Comparison of ENCODE assay signal across 8 cellular contexts in the genomic region with DNA sequence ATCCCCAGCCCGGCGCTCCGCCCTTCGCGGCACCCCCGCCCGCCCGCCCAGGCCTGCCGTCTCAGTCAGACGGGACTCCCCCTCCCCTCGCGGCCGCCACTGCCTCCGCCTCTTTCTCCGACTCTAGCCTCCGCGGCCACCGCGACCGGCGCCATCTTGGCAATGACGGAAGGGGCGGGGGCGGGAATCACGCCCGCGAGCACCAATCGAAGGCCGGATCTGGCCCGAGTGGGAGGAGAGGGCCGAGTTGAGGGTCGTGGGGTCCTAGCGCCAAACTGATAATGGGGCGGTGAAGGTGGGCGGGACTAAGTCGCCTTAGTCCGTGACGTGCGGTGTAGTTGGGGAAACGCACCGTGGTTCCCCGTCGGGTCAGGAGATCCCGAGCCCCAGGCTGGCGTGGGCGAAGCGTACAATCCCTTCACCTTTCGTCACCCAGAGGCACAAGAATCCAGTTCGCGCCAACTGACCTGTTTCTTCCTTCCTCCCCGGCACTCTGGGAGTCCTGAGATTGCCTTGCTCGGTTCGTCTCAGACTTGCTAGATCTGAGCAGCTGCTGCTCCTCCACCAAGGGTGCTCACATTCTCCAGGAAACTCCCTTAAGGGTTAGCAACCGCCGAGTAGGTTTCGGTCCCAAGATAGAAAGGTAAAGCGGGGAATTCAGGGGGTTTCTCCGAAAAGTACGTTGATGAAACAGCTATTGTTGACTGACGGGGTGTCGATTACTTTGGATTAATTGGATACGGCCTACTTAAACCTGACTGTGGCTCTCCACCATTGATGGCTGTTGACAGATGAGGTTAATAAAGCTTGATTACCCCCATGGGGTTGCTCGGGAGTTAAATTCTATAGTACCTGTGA.
DNase-seq lines count a peak whose midpoint lies in the region; FAIRE-seq and TF ChIP-seq lines count a peak whose summit lies in the region.

Gene DENND4A, minus strand, starts transcription at position 164 of the 858 bp plus-strand sequence. CDS start 35,843 bp downstream, outside the sequence.

- no peaks in the 10 kb centered on the region for H3K36me3 ChIP-seq in Loucy (ENCODE audit: insufficient read depth, low read length)

- TF ChIP-seq CTCF in Loucy (conservative IDR thresholded peaks at IDR 0.05; ENCODE audit: low read length) = no peak
- no peak for TF ChIP-seq CTCF in fibroblast of pulmonary artery (IDR thresholded peaks at IDR 0.05; ENCODE audit: low read length, missing control alignments)
- TF ChIP-seq CTCF in nephron (IDR thresholded peaks at IDR 0.05; ENCODE audit: unreplicated experiment in 3 of 3) = no peak

- H3F3A ChIP-seq in Loucy (ENCODE audit: low read depth) = no peaks in the 10 kb centered on the region

- H3K27ac Mint-ChIP-seq in nephron = peak within 1 kb of the TSS; percentile 88 to 97 (median 96)
- peak within 1 kb of the TSS; percentile 100 for H3K27ac Mint-ChIP-seq in stimulated activated naive CD8-positive, alpha-beta T cell treated with anti-CD3 and anti-CD28 coated beads, Interleukin-15, Interleukin-2, amounts not matched to agents 100 ng/mL and 50 ng/mL, for 24 hours

- TF ChIP-seq POLR2A in H54 (IDR thresholded peaks at IDR 0.05; ENCODE audit: low read depth, low read length) (peak; percentile 83; the same call in 1 of the 2 replicates), Raji (IDR thresholded peaks at IDR 0.05; ENCODE audit: insufficient read depth, low read depth, low read length) (peak; percentile 96)

- FAIRE-seq in H54 (lab: Jason Lieb, UNC) = peak; percentile 81

- no peaks in the 10 kb centered on the region for H3K27me3 Mint-ChIP-seq in nephron (ENCODE audit: low read depth)
- H3K27me3 Mint-ChIP-seq in stimulated activated naive CD8-positive, alpha-beta T cell treated with anti-CD3 and anti-CD28 coated beads, Interleukin-15, Interleukin-2, amounts not matched to agents 100 ng/mL and 50 ng/mL, for 24 hours = no peaks in the 10 kb centered on the region

- no peaks in the 10 kb centered on the region for H3K9me3 Mint-ChIP-seq in nephron
- no peaks in the 10 kb centered on the region for H3K9me3 Mint-ChIP-seq in stimulated activated naive CD8-positive, alpha-beta T cell treated with anti-CD3 and anti-CD28 coated beads, Interleukin-15, Interleukin-2, amounts not matched to agents 100 ng/mL and 50 ng/mL, for 24 hours

- H3K27me3 ChIP-seq in Loucy (ENCODE audit: insufficient read depth, low read length, poor library complexity, severe bottlenecking) = no peaks in the 10 kb centered on the region

- DNase-seq in EL = peak; percentile 98
- DNase-seq in H54 (ENCODE audit: insufficient read length, low spot score) = peak; percentile 52
- peak; percentile 99 for DNase-seq in activated effector memory CD4-positive, alpha-beta T cell treated with Interleukin-2 at 50 U/mL for 16 hours
- DNase-seq in fibroblast of pulmonary artery (ENCODE audit: low read depth) = peak; percentile 99

- H3K36me3 Mint-ChIP-seq in nephron (ENCODE audit: low read depth) = no peaks in the 10 kb centered on the region
- peaks cover 12% of the 10 kb centered on the region for H3K36me3 Mint-ChIP-seq in stimulated activated naive CD8-positive, alpha-beta T cell treated with anti-CD3 and anti-CD28 coated beads, Interleukin-15, Interleukin-2, amounts not matched to agents 100 ng/mL and 50 ng/mL, for 24 hours (ENCODE audit: low read depth)

- no peaks in the 10 kb centered on the region for H3K9me2 ChIP-seq in Loucy (replicated peaks; ENCODE audit: low read depth, low read length)

- peaks cover 33% of the 10 kb centered on the region for H3K4me1 Mint-ChIP-seq in nephron
- peaks cover 72% of the 10 kb centered on the region for H3K4me1 Mint-ChIP-seq in stimulated activated naive CD8-positive, alpha-beta T cell treated with anti-CD3 and anti-CD28 coated beads, Interleukin-15, Interleukin-2, amounts not matched to agents 100 ng/mL and 50 ng/mL, for 24 hours (ENCODE audit: low read depth)

- peaks cover 32% of the 10 kb centered on the region for H3K79me2 ChIP-seq in Loucy (ENCODE audit: insufficient read depth, low read length)

- H3K4me3 Mint-ChIP-seq in nephron = peak within 1 kb of the TSS; percentile 89 to 94 (median 93)
- peak within 1 kb of the TSS; percentile 89 for H3K4me3 Mint-ChIP-seq in stimulated activated naive CD8-positive, alpha-beta T cell treated with anti-CD3 and anti-CD28 coated beads, Interleukin-15, Interleukin-2, amounts not matched to agents 100 ng/mL and 50 ng/mL, for 24 hours

- H4K20me1 ChIP-seq in Loucy (ENCODE audit: insufficient read depth, low read length, poor library complexity, severe bottlenecking) = peaks cover 9% of the 10 kb centered on the region

- peaks cover 42% of the 10 kb centered on the region for H3K4me1 ChIP-seq in Loucy (ENCODE audit: insufficient read depth, low read length, poor library complexity, severe bottlenecking)

- H3K4me2 ChIP-seq in Loucy (ENCODE audit: low read depth, low read length, poor library complexity, severe bottlenecking) = peak within 1 kb of the TSS; percentile 93

- H3K9ac ChIP-seq in Loucy (ENCODE audit: low read depth, low read length, poor library complexity, severe bottlenecking) = peak within 1 kb of the TSS; percentile 77

- H3K4me3 ChIP-seq in Loucy (ENCODE audit: low read length, poor library complexity, severe bottlenecking) (peak within 1 kb of the TSS; percentile 86), fibroblast of pulmonary artery (replicated peaks; ENCODE audit: low read depth, low read length) (peak within 1 kb of the TSS; percentile 77)

- no peaks in the 10 kb centered on the region for H3K9me3 ChIP-seq in Loucy (ENCODE audit: insufficient read depth, low read depth, low read length)

- H2AFZ ChIP-seq in Loucy (ENCODE audit: low read length) = peak within 1 kb of the TSS; percentile 90

Comparison
In these comparisons a context has a peak if more than half of its experiments do, and no peak if none do; other contexts are left out.
1. Peak in every context shown above with its lines: DNase-seq and H3K4me3 ChIP-seq.